Comparison of ENCODE assay signal across 1 cellular context in the genomic region with DNA sequence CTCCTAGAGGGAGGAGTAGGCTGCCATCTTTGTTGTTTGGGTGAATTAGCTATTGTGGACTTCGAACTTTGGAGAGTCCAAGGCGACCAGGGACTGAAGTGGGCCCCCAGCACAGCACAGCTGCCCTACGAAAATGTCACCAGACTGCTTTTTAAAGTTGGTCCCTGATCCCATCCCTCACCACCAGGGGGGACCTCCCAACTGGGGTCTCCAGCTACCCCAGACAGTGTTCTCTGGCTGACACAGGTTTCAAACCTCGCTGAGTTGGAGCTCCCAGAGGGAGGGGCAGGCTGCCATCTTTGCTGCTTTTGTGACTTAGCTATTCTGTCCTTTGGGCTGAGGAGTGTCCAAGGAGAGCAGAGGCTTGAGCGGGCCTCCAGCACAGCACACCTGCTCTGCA.
TF ChIP-seq lines count a peak whose summit lies in the region.

No MANE protein-coding gene starts in this region.

TF ChIP-seq in H1, 55 proteins besides CTCF, POLR2A, EP300 and RAD21:
- no peak for TF ChIP-seq ATF3 (IDR thresholded peaks at IDR 0.05; ENCODE audit: insufficient read depth, low read depth, low read length)
- TF ChIP-seq YY1 (IDR thresholded peaks at IDR 0.05; ENCODE audit: low read depth, low read length), result 0 out of 2 replicates have a peak, but pooled peaks have one; percentile 11
- TF ChIP-seq MAFK (IDR thresholded peaks at IDR 0.05; ENCODE audit: low read depth, low read length), result no peak
